8 cellular contexts compared by ENCODE assay signal in the genomic region with DNA sequence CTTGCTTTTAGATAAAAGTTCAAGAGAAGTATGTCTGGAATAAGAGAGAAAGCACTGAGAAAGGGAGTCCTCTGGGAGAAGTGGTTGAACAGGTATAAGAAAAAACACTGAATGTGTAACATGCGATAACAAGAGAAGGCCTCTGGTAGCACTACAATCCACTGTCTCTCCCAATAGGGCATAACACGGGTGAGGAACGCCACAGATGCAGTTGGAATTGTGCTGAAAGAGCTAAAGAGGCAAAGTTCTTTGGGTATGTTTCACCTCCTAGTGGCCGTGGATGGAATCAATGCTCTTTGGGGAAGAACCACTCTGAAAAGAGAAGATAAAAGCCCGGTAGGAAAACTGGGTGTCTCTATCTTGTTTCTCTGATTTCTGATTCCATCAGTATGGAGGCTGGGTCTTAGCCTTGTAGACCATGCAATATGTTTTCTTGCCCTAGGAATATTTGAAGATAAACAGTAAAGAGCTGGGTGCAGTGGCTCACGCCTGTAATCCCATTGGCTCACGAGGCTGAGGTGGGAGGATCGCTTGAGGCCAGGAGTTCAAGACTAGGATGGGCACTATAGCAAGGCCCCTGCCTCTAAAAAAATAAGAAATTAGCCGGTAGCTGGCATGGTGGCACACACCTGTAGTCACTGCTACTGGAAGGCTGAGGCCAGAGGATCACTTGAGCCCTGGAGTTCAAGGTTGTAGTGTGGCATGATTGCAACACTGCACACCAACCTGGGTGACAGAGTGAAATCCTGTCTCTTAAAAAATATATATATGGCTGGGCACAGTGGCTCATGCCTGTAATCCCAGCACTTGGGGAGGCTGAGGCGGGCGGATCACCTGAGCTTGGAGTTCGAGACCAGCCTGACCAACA.
DNase-seq lines count a peak whose midpoint lies in the region; TF ChIP-seq lines count a peak whose summit lies in the region.

No MANE protein-coding gene starts in this region.

- in situ Hi-C loops in ACHN (cut with HindIII; ENCODE audit: low pct_ligation_motif_present, low pct_unique_long_range_greater_than_20kb, low sequenced_read_pairs): no loop called here

- H3K36me3 Mint-ChIP-seq in nephron progenitor cell (ENCODE audit: low read depth): peaks cover 36% of the 10 kb centered on the region

- H3K27me3 Mint-ChIP-seq in nephron progenitor cell (ENCODE audit: low read depth, poor library complexity): no peaks in the 10 kb centered on the region

- DNase-seq in ACHN (peak; percentile 76), GM04503 (ENCODE audit: low read depth) (peak; percentile 39), NCI-H2107 (lab: John Stamatoyannopoulos, UW) (peak; percentile 29), fibroblast of gingiva (ENCODE audit: low read depth) (peak; percentile 69), nephron progenitor cell (peak; percentile 47), HK-2 (ENCODE audit: unreplicated experiment) (no peak), T-helper 9 cell (no peak)
- DNase-seq in activated CD4-positive, alpha-beta T cell treated with anti-CD3 and anti-CD28 coated beads for 48 hours: peak; percentile 43

- H3K4me1 Mint-ChIP-seq in nephron progenitor cell: no peaks in the 10 kb centered on the region

- H3K9me3 Mint-ChIP-seq in nephron progenitor cell: no peaks in the 10 kb centered on the region

- peak; percentile 62 for TF ChIP-seq CTCF in nephron progenitor cell (IDR thresholded peaks at IDR 0.05)

- no peak overlapping the region for H3K4me3 Mint-ChIP-seq in nephron progenitor cell

- H3K27ac Mint-ChIP-seq in nephron progenitor cell: no peak overlapping the region

Comparison
In these comparisons a context has a peak if more than half of its experiments do, and no peak if none do; other contexts are left out.
1. DNase-seq: peak in ACHN (single experiment), GM04503 (single experiment), NCI-H2107 (single experiment), activated CD4-positive, alpha-beta T cell treated with anti-CD3 and anti-CD28 coated beads for 48 hours (single experiment), fibroblast of gingiva (single experiment) and nephron progenitor cell (single experiment); none in HK-2 (single experiment) and T-helper 9 cell (single experiment).